In genomic region chr9:109907400-109907799, GRCh38 we compare ENCODE assay signal across 9 cellular contexts.
DNase-seq lines count a peak whose midpoint lies in the region; ATAC-seq lines count a peak whose summit lies in the region.
"Had no signal": no experiment of that assay in that cellular context is flagged by ENCODE, and none has a peak within 500 bp of the region (broad histone marks: within the 10 kb centered on the region; RNA-seq: fewer than 3 reads in every experiment).

No MANE protein-coding gene starts in this region.

- DNase-seq in dermis microvascular lymphatic vessel endothelial cell (ENCODE audit: low read depth in 2 of 2): peak; percentile 95 to 99
- DNase-seq in pons (ENCODE audit: low spot score): peak; percentile 67
- no peak for DNase-seq in trophoblast cell
- no peak for DNase-seq in NCI-H1048 (lab: John Stamatoyannopoulos, UW)
- no peak for DNase-seq in RKO (ENCODE audit: low spot score)
- DNase-seq in ureter (ENCODE audit: low spot score): no peak

- no peak overlapping the region for H2BK12ac ChIP-seq in trophoblast cell (ENCODE audit: low read length)

- no peaks in the 10 kb centered on the region for H3K36me3 ChIP-seq in trophoblast cell (ENCODE audit: control insufficient read depth in 1 of 2, insufficient read depth in 2 of 2, low read length in 2 of 2)

- H3K79me2 ChIP-seq in trophoblast cell (ENCODE audit: control insufficient read depth, insufficient read depth, low read length, poor library complexity): no peaks in the 10 kb centered on the region

- no peak overlapping the region for H2BK5ac ChIP-seq in trophoblast cell (ENCODE audit: low read depth, low read length, poor library complexity)

- ATAC-seq in GM19043 (IDR thresholded peaks at IDR 0.05; ENCODE audit: low read depth, unreplicated experiment) (peak; percentile 80), HG02981 (IDR thresholded peaks at IDR 0.05; ENCODE audit: unreplicated experiment) (peak; percentile 73)
- ATAC-seq: HCT116 had no signal

- no peak overlapping the region for H2BK120ac ChIP-seq in trophoblast cell (ENCODE audit: insufficient read depth, low read length, poor library complexity)

- H3K4ac ChIP-seq in trophoblast cell (ENCODE audit: low read depth, low read length): no peak overlapping the region

- H3K27ac ChIP-seq in trophoblast cell (ENCODE audit: low read depth, low read length): no peak overlapping the region

- no peak overlapping the region for H2AFZ ChIP-seq in trophoblast cell (ENCODE audit: insufficient read depth, low read length, poor library complexity)

- no peak overlapping the region for H4K91ac ChIP-seq in trophoblast cell (ENCODE audit: low read depth, low read length)

- peaks cover 0 to 2% of the 10 kb centered on the region in 2 experiments for H3K4me1 ChIP-seq in trophoblast cell (ENCODE audit: control insufficient read depth in 1 of 2, insufficient read depth in 2 of 2, low read length in 2 of 2)

- H2AK5ac ChIP-seq in trophoblast cell (ENCODE audit: low read length): no peak overlapping the region

- H3K4me3 ChIP-seq in trophoblast cell (ENCODE audit: low read depth, low read length): no peak overlapping the region

- no peaks in the 10 kb centered on the region for H3K27me3 ChIP-seq in trophoblast cell (ENCODE audit: insufficient read depth, low read length)

- H3K9me3 ChIP-seq in trophoblast cell (ENCODE audit: insufficient read depth, low read depth, low read length): no peaks in the 10 kb centered on the region

- H3K9ac ChIP-seq in trophoblast cell (ENCODE audit: low read length): no peak overlapping the region

- no peaks in the 10 kb centered on the region for H3K79me1 ChIP-seq in trophoblast cell (ENCODE audit: low read length)

- no peak overlapping the region for H4K8ac ChIP-seq in trophoblast cell (ENCODE audit: low read depth, low read length)

- H3K18ac ChIP-seq in trophoblast cell (ENCODE audit: low read length): no peak overlapping the region

- H3K14ac ChIP-seq in trophoblast cell (ENCODE audit: low read length): no peak overlapping the region

- no CpG with 5 or more reads among the region's 5 CpGs for WGBS in trophoblast cell (ENCODE audit: extremely low coverage, insufficient coverage, insufficient read length)

- no peak overlapping the region for H3K4me2 ChIP-seq in trophoblast cell (ENCODE audit: low read length)

- H3K23ac ChIP-seq in trophoblast cell (ENCODE audit: low read length): no peak overlapping the region

- no peak overlapping the region for H4K12ac ChIP-seq in trophoblast cell (ENCODE audit: low read depth, low read length)

Comparison
In these comparisons a context has a peak if more than half of its experiments do, and no peak if none do; other contexts are left out.
1. DNase-seq: peak in dermis microvascular lymphatic vessel endothelial cell (2 of 2) and pons (single experiment); none in trophoblast cell (0 of 2), NCI-H1048 (single experiment), RKO (single experiment) and ureter (single experiment).